Comparison of ENCODE assay signal across 13 cellular contexts in the genomic region with DNA sequence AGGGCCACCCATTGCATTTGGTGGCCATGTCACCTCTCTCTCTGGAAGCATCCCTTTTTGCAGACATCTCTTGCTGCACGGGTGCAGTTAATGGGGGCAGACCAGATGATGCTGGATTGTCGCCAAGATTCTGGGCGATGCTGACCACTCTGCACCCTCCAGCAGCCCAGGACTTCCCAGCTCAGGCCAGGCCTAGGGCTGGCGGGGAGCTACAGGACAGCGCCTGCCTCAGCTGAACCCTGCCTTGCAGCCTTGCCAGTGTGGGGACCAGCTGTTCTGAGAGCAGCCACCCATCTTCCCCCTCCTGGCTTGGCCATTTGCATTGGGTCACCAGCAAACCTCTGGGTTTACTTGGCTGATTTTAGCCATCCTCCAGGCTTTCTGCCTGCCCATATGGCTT.
DNase-seq lines count a peak whose midpoint lies in the region; ATAC-seq and TF ChIP-seq lines count a peak whose summit lies in the region.
"Had no signal": no experiment of that assay in that cellular context is flagged by ENCODE, and none has a peak within 500 bp of the region (broad histone marks: within the 10 kb centered on the region; RNA-seq: fewer than 3 reads in every experiment).

No MANE protein-coding gene starts in this region.

- CTCF ChIA-PET in activated CD4-positive, alpha-beta memory T cell treated with anti-CD3 and anti-CD28 coated beads for 36 hours (lab: Charles Lee), result interaction anchor here (2.7 kb wide), 1 partner anchor 10 kb away, joined by 6 read pairs; no protein-coding TSS in a partner anchor
- CTCF ChIA-PET in activated CD4-positive, alpha-beta memory T cell treated with anti-CD3 and anti-CD28 coated beads, Interleukin-2, amount 10 ng/mL, durations not matched to agents 7 days and 5 days (lab: Charles Lee), result no interaction called here

- peak; percentile 3 for DNase-seq in activated CD4-positive, alpha-beta memory T cell treated with anti-CD3 and anti-CD28 coated beads for 36 hours
- DNase-seq in activated CD4-positive, alpha-beta memory T cell treated with anti-CD3 and anti-CD28 coated beads, Interleukin-2, amount 10 ng/mL, durations not matched to agents 7 days and 5 days, result no peak
- DNase-seq in upper lobe of right lung, result peak; percentile 48
- DNase-seq in NCI-H748 treated with DMSO at 0.1 percent for 48 hours (lab: John Stamatoyannopoulos, UW), result no peak
- DNase-seq in NCI-H1436 (lab: John Stamatoyannopoulos, UW), result no peak
- DNase-seq: Caco-2; CD4-positive, alpha-beta T cell; H9 had no signal

- TF ChIP-seq CTCF in nephron (IDR thresholded peaks at IDR 0.05; ENCODE audit: unreplicated experiment in 3 of 3) (no peak), upper lobe of right lung (IDR thresholded peaks at IDR 0.05) (no peak)

- intact Hi-C loops in activated CD4-positive, alpha-beta memory T cell treated with anti-CD3 and anti-CD28 coated beads for 36 hours (cut with micrococcal nuclease), result no loop called here
- intact Hi-C loops in upper lobe of right lung (cut with DNase I), result loop anchor here (5.0 kb wide), 1 partner anchor 618 kb away; no protein-coding TSS in a partner anchor

- no peaks in the 10 kb centered on the region for H3K9me3 Mint-ChIP-seq in activated CD4-positive, alpha-beta memory T cell treated with anti-CD3 and anti-CD28 coated beads for 36 hours
- no peaks in the 10 kb centered on the region for H3K9me3 Mint-ChIP-seq in activated CD4-positive, alpha-beta memory T cell treated with anti-CD3 and anti-CD28 coated beads, Interleukin-2, amount 10 ng/mL, durations not matched to agents 7 days and 5 days
- H3K9me3 Mint-ChIP-seq in nephron, result no peaks in the 10 kb centered on the region
- H3K9me3 Mint-ChIP-seq: CD4-positive, alpha-beta T cell; H9 had no signal

- no peak overlapping the region for H3K4me3 Mint-ChIP-seq in activated CD4-positive, alpha-beta memory T cell treated with anti-CD3 and anti-CD28 coated beads for 36 hours
- no peak overlapping the region for H3K4me3 Mint-ChIP-seq in activated CD4-positive, alpha-beta memory T cell treated with anti-CD3 and anti-CD28 coated beads, Interleukin-2, amount 10 ng/mL, durations not matched to agents 7 days and 5 days
- H3K4me3 Mint-ChIP-seq in nephron, result peak overlapping the region in 1 of 3 experiments; percentile 37
- H3K4me3 Mint-ChIP-seq: CD4-positive, alpha-beta T cell; H9 had no signal

- no peaks in the 10 kb centered on the region for H3K36me3 ChIP-seq in upper lobe of right lung

- H3K27me3 Mint-ChIP-seq in activated CD4-positive, alpha-beta memory T cell treated with anti-CD3 and anti-CD28 coated beads for 36 hours, result peaks cover 18% of the 10 kb centered on the region
- peaks cover 12% of the 10 kb centered on the region for H3K27me3 Mint-ChIP-seq in activated CD4-positive, alpha-beta memory T cell treated with anti-CD3 and anti-CD28 coated beads, Interleukin-2, amount 10 ng/mL, durations not matched to agents 7 days and 5 days
- H3K27me3 Mint-ChIP-seq in nephron (ENCODE audit: low read depth), result peaks cover 26% of the 10 kb centered on the region

- peaks cover 10% of the 10 kb centered on the region for H3K4me1 ChIP-seq in upper lobe of right lung
- H3K4me1 ChIP-seq: Caco-2 had no signal

- peaks cover 7% of the 10 kb centered on the region for H3K4me1 Mint-ChIP-seq in activated CD4-positive, alpha-beta memory T cell treated with anti-CD3 and anti-CD28 coated beads for 36 hours (ENCODE audit: low read depth)
- peaks cover 9% of the 10 kb centered on the region for H3K4me1 Mint-ChIP-seq in activated CD4-positive, alpha-beta memory T cell treated with anti-CD3 and anti-CD28 coated beads, Interleukin-2, amount 10 ng/mL, durations not matched to agents 7 days and 5 days
- H3K4me1 Mint-ChIP-seq in nephron, result peaks cover 73% of the 10 kb centered on the region

- POLR2A ChIA-PET in activated CD4-positive, alpha-beta memory T cell treated with anti-CD3 and anti-CD28 coated beads for 36 hours (lab: Charles Lee), result no interaction called here
- POLR2A ChIA-PET in activated CD4-positive, alpha-beta memory T cell treated with anti-CD3 and anti-CD28 coated beads, Interleukin-2, amount 10 ng/mL, durations not matched to agents 7 days and 5 days (lab: Charles Lee), result no interaction called here

- no peak overlapping the region for H3K4me3 ChIP-seq in upper lobe of right lung

- peak; percentile 17; the same call in 1 of the 3 replicates for ATAC-seq in SK-N-SH treated with all-trans-retinoic acid at 6 μM for 48 hours
- no peak for ATAC-seq in upper lobe of right lung
- no peak for ATAC-seq in HG03378 (IDR thresholded peaks at IDR 0.05; ENCODE audit: unreplicated experiment)

- no peaks in the 10 kb centered on the region for H3K27me3 ChIP-seq in upper lobe of right lung

- H3K27ac ChIP-seq in upper lobe of right lung, result no peak overlapping the region
- H3K27ac ChIP-seq: 22Rv1, C4-2B had no signal

- no peaks in the 10 kb centered on the region for H3K36me3 Mint-ChIP-seq in activated CD4-positive, alpha-beta memory T cell treated with anti-CD3 and anti-CD28 coated beads for 36 hours
- no peaks in the 10 kb centered on the region for H3K36me3 Mint-ChIP-seq in activated CD4-positive, alpha-beta memory T cell treated with anti-CD3 and anti-CD28 coated beads, Interleukin-2, amount 10 ng/mL, durations not matched to agents 7 days and 5 days (ENCODE audit: low read depth)
- H3K36me3 Mint-ChIP-seq in nephron (ENCODE audit: low read depth), result no peaks in the 10 kb centered on the region

- no peak overlapping the region for H3K27ac Mint-ChIP-seq in activated CD4-positive, alpha-beta memory T cell treated with anti-CD3 and anti-CD28 coated beads for 36 hours
- no peak overlapping the region for H3K27ac Mint-ChIP-seq in activated CD4-positive, alpha-beta memory T cell treated with anti-CD3 and anti-CD28 coated beads, Interleukin-2, amount 10 ng/mL, durations not matched to agents 7 days and 5 days
- H3K27ac Mint-ChIP-seq in nephron, result peak overlapping the region in 2 of 3 experiments; percentile 41 to 46
- H3K27ac Mint-ChIP-seq: CD4-positive, alpha-beta T cell; H9 had no signal

- H3K9me3 ChIP-seq in upper lobe of right lung, result no peaks in the 10 kb centered on the region
- H3K9me3 ChIP-seq: Caco-2 had no signal

TF ChIP-seq in SK-N-SH treated with all-trans-retinoic acid at 6 μM for 48 hours, 23 proteins besides CTCF, POLR2A, EP300 and RAD21:
- peak; percentile 34; the same call in 1 of the 2 replicates for TF ChIP-seq TCF4 (CRISPR knock-in tag; IDR thresholded peaks at IDR 0.05; ENCODE audit: borderline replicate concordance)
- TF ChIP-seq ZNF565 (CRISPR knock-in tag; conservative IDR thresholded peaks at IDR 0.05; ENCODE audit: low read depth), result no peak
- TF ChIP-seq TSHZ2 (CRISPR knock-in tag; IDR thresholded peaks at IDR 0.05), result peak; percentile 38; the same call in 1 of the 2 replicates
- no peak for TF ChIP-seq ARNTL (CRISPR knock-in tag; IDR thresholded peaks at IDR 0.05; ENCODE audit: borderline replicate concordance, low read depth)

Comparison
In these comparisons a context has a peak if more than half of its experiments do, and no peak if none do; other contexts are left out.
1. DNase-seq: peak in activated CD4-positive, alpha-beta memory T cell treated with anti-CD3 and anti-CD28 coated beads for 36 hours (single experiment) and upper lobe of right lung (single experiment); none in activated CD4-positive, alpha-beta memory T cell treated with anti-CD3 and anti-CD28 coated beads, Interleukin-2, amount 10 ng/mL, durations not matched to agents 7 days and 5 days (single experiment), NCI-H748 treated with DMSO at 0.1 percent for 48 hours (single experiment) and NCI-H1436 (single experiment).
2. H3K27ac Mint-ChIP-seq: peak in nephron (2 of 3); none in activated CD4-positive, alpha-beta memory T cell treated with anti-CD3 and anti-CD28 coated beads for 36 hours (single experiment) and activated CD4-positive, alpha-beta memory T cell treated with anti-CD3 and anti-CD28 coated beads, Interleukin-2, amount 10 ng/mL, durations not matched to agents 7 days and 5 days (single experiment).